4 cellular contexts compared by ENCODE assay signal in genomic region chr5:161924270-161924669, GRCh38.
TF ChIP-seq lines count a peak whose summit lies in the region.

No MANE protein-coding gene starts in this region.

TF ChIP-seq in HepG2, 621 proteins besides CTCF, POLR2A, EP300 and RAD21 (continues in another document):
- no peak for TF ChIP-seq ZBTB49 (CRISPR knock-in tag; IDR thresholded peaks at IDR 0.05; ENCODE audit: borderline replicate concordance)
- peak; percentile 63; the same call in 1 of the 2 replicates for TF ChIP-seq MAFF (IDR thresholded peaks at IDR 0.05; ENCODE audit: low read depth, low read length)
- no peak for TF ChIP-seq CERS6 (CRISPR knock-in tag; IDR thresholded peaks at IDR 0.05)
- no peak for TF ChIP-seq SALL2 (CRISPR knock-in tag; IDR thresholded peaks at IDR 0.05)
- TF ChIP-seq BRF2 (CRISPR knock-in tag; IDR thresholded peaks at IDR 0.05) = no peak
- no peak for TF ChIP-seq ZNF24 (IDR thresholded peaks at IDR 0.05)

TF ChIP-seq in A549, 52 proteins besides CTCF, POLR2A, EP300 and RAD21:
- TF ChIP-seq MAFK (IDR thresholded peaks at IDR 0.05; ENCODE audit: partially characterized antibody) = peak; percentile 71
- TF ChIP-seq PHF8 (IDR thresholded peaks at IDR 0.05; ENCODE audit: borderline replicate concordance, low read depth) = no peak

TF ChIP-seq in IMR-90, 13 proteins besides CTCF, POLR2A, EP300 and RAD21:
- TF ChIP-seq MAFK (IDR thresholded peaks at IDR 0.05; ENCODE audit: low read depth, low read length) (peak; percentile 26; the same call in 1 of the 2 replicates), NFE2L2 (IDR thresholded peaks at IDR 0.05; ENCODE audit: low read depth, low read length) (no peak)

TF ChIP-seq in K562, 482 proteins besides CTCF, POLR2A, EP300 and RAD21:
- 0 out of 2 replicates have a peak, but pooled peaks have one; percentile 6 for TF ChIP-seq MAFF (IDR thresholded peaks at IDR 0.05; ENCODE audit: low read length)
- TF ChIP-seq GATAD2A (IDR thresholded peaks at IDR 0.05) = no peak
- peak; percentile 67 for TF ChIP-seq ZNF316 (IDR thresholded peaks at IDR 0.05)
- TF ChIP-seq MAFG (tag; conservative IDR thresholded peaks at IDR 0.05) = peak; percentile 27; the same call in 1 of the 2 replicates
- TF ChIP-seq TAL1 (IDR thresholded peaks at IDR 0.05) = no peak
- peak; percentile 42; the same call in 1 of the 2 replicates for TF ChIP-seq C11orf30 (IDR thresholded peaks at IDR 0.05; ENCODE audit: low read depth)
